ENCODE assay signal across 1 cellular context in genomic region chr11:7514099-7514725, GRCh38.
TF ChIP-seq lines count a peak whose summit lies in the region.

No MANE protein-coding gene starts in this region.

TF ChIP-seq in HepG2, 621 proteins besides CTCF, POLR2A, EP300 and RAD21 (continued from another document and continues in another):
- peak; percentile 37 for TF ChIP-seq ZNF407 (CRISPR knock-in tag; IDR thresholded peaks at IDR 0.05; ENCODE audit: not compliant biosample characterization)
- peak; percentile 22; the same call in 1 of the 2 replicates for TF ChIP-seq ARNT2 (CRISPR knock-in tag; IDR thresholded peaks at IDR 0.05; ENCODE audit: low read depth)
- TF ChIP-seq SMC3 (IDR thresholded peaks at IDR 0.05; ENCODE audit: low read length), result no peak
- 0 out of 2 replicates have a peak, but pooled peaks have one; percentile 22 for TF ChIP-seq MTF2 (CRISPR knock-in tag; IDR thresholded peaks at IDR 0.05; ENCODE audit: borderline replicate concordance)
- no peak for TF ChIP-seq ZNF207 (IDR thresholded peaks at IDR 0.05; ENCODE audit: borderline replicate concordance)
- peak; percentile 22; the same call in 1 of the 2 replicates for TF ChIP-seq GABPB1 (CRISPR knock-in tag; IDR thresholded peaks at IDR 0.05)
- TF ChIP-seq SUZ12 (IDR thresholded peaks at IDR 0.05; ENCODE audit: low read depth, low read length), result no peak
- TF ChIP-seq SRSF9 (IDR thresholded peaks at IDR 0.05; ENCODE audit: borderline replicate concordance, insufficient read depth, low read depth, low read length, poor library complexity, severe bottlenecking), result no peak
- TF ChIP-seq REPIN1 (CRISPR knock-in tag; IDR thresholded peaks at IDR 0.05; ENCODE audit: borderline replicate concordance, low read depth), result peak; percentile 29; the same call in 1 of the 2 replicates
- no peak for TF ChIP-seq HMGA1 (CRISPR knock-in tag; conservative IDR thresholded peaks at IDR 0.05)
- no peak for TF ChIP-seq ZNF354B (CRISPR knock-in tag; IDR thresholded peaks at IDR 0.05)
- no peak for TF ChIP-seq ZNF691 (CRISPR knock-in tag; IDR thresholded peaks at IDR 0.05; ENCODE audit: borderline replicate concordance, low read depth)
- TF ChIP-seq ZNF564 (CRISPR knock-in tag; IDR thresholded peaks at IDR 0.05), result peak; percentile 63; the same call in 1 of the 2 replicates
- no peak for TF ChIP-seq PITX1 (CRISPR knock-in tag; IDR thresholded peaks at IDR 0.05)
- TF ChIP-seq PATZ1 (CRISPR knock-in tag; IDR thresholded peaks at IDR 0.05), result peak; percentile 6; the same call in 1 of the 2 replicates
- TF ChIP-seq HDAC1 (CRISPR knock-in tag; IDR thresholded peaks at IDR 0.05), result peak; percentile 72; the same call in 1 of the 2 replicates
- no peak for TF ChIP-seq ZNF644 (CRISPR knock-in tag; IDR thresholded peaks at IDR 0.05; ENCODE audit: low read depth)
- peak; percentile 67 for TF ChIP-seq UBTF (CRISPR knock-in tag; IDR thresholded peaks at IDR 0.05)
- TF ChIP-seq MAX (IDR thresholded peaks at IDR 0.05), result peak; percentile 13; the same call in 1 of the 2 replicates
- TF ChIP-seq HBP1 (CRISPR knock-in tag; IDR thresholded peaks at IDR 0.05; ENCODE audit: low read depth), result 0 out of 2 replicates have a peak, but pooled peaks have one; percentile 19
- TF ChIP-seq ZNF816 (CRISPR knock-in tag; IDR thresholded peaks at IDR 0.05; ENCODE audit: borderline replicate concordance), result 0 out of 2 replicates have a peak, but pooled peaks have one; percentile 15
- no peak for TF ChIP-seq ZNF446 (CRISPR knock-in tag; IDR thresholded peaks at IDR 0.05)
- peak; percentile 7 for TF ChIP-seq PHF8 (CRISPR knock-in tag; IDR thresholded peaks at IDR 0.05)
- TF ChIP-seq HDAC2 (CRISPR knock-in tag; IDR thresholded peaks at IDR 0.05), result 0 out of 2 replicates have a peak, but pooled peaks have one; percentile 29
- 0 out of 2 replicates have a peak, but pooled peaks have one; percentile 60 for TF ChIP-seq BORCS8-MEF2B (CRISPR knock-in tag; IDR thresholded peaks at IDR 0.05)
- TF ChIP-seq AHDC1 (CRISPR knock-in tag; IDR thresholded peaks at IDR 0.05; ENCODE audit: borderline replicate concordance), result 0 out of 2 replicates have a peak, but pooled peaks have one; percentile 45
- 0 out of 2 replicates have a peak, but pooled peaks have one; percentile 51 for TF ChIP-seq ZSCAN21 (CRISPR knock-in tag; IDR thresholded peaks at IDR 0.05; ENCODE audit: borderline replicate concordance)
- 0 out of 2 replicates have a peak, but pooled peaks have one; percentile 28 for TF ChIP-seq KDM3A (CRISPR knock-in tag; IDR thresholded peaks at IDR 0.05; ENCODE audit: low read depth)
- TF ChIP-seq ZNF251 (CRISPR knock-in tag; IDR thresholded peaks at IDR 0.05), result no peak
- TF ChIP-seq FOXM1 (CRISPR knock-in tag; IDR thresholded peaks at IDR 0.05), result no peak
- TF ChIP-seq PPARG (CRISPR knock-in tag; conservative IDR thresholded peaks at IDR 0.05), result no peak
- peak; percentile 28; the same call in 1 of the 2 replicates for TF ChIP-seq MEF2D (CRISPR knock-in tag; IDR thresholded peaks at IDR 0.05)
- TF ChIP-seq ZFX (CRISPR knock-in tag; IDR thresholded peaks at IDR 0.05; ENCODE audit: low read depth), result peak; percentile 38
- 0 out of 2 replicates have a peak, but pooled peaks have one; percentile 38 for TF ChIP-seq ZBTB42 (CRISPR knock-in tag; IDR thresholded peaks at IDR 0.05)
- no peak for TF ChIP-seq LCORL (IDR thresholded peaks at IDR 0.05)
- peak; percentile 49 for TF ChIP-seq LCORL (CRISPR knock-in tag; IDR thresholded peaks at IDR 0.05)
- TF ChIP-seq E2F1 (CRISPR knock-in tag; IDR thresholded peaks at IDR 0.05), result no peak
